ENCODE assay signal across 1 cellular context in genomic region chr19:9785367-9786331, GRCh38.
TF ChIP-seq lines count a peak whose summit lies in the region.

No MANE protein-coding gene starts in this region.

TF ChIP-seq in IMR-90, 13 proteins besides CTCF, POLR2A, EP300 and RAD21:
- TF ChIP-seq MAZ (IDR thresholded peaks at IDR 0.05; ENCODE audit: borderline replicate concordance, low read depth, low read length) (peak; percentile 86; the same call in 1 of the 2 replicates), RCOR1 (IDR thresholded peaks at IDR 0.05; ENCODE audit: insufficient replicate concordance, low read length) (no peak), MAFK (IDR thresholded peaks at IDR 0.05; ENCODE audit: low read depth, low read length) (no peak)
